ENCODE assay signal across 18 cellular contexts in genomic region chrX:19577181-19577810, GRCh38.
DNase-seq lines count a peak whose midpoint lies in the region; ATAC-seq and TF ChIP-seq lines count a peak whose summit lies in the region.
"Had no signal": no experiment of that assay in that cellular context is flagged by ENCODE, and none has a peak within 500 bp of the region (broad histone marks: within the 10 kb centered on the region; RNA-seq: fewer than 3 reads in every experiment).

No MANE protein-coding gene starts in this region.

- peaks cover 28% of the 10 kb centered on the region for H3K36me3 Mint-ChIP-seq in activated CD4-positive, alpha-beta T cell treated with anti-CD3 and anti-CD28 coated beads, Interleukin-2, amount 10 ng/mL, durations not matched to agents 24 days and 14 days (ENCODE audit: low read depth)
- H3K36me3 Mint-ChIP-seq in activated naive CD8-positive, alpha-beta T cell treated with anti-CD3 and anti-CD28 coated beads for 36 hours: peaks cover 17% of the 10 kb centered on the region
- H3K36me3 Mint-ChIP-seq in natural killer cell treated with Interleukin-12 subunit alpha and Interleukin-12 subunit beta and Interleukin-15 and Interleukin-18, amount 100 ng/mL, for 72 hours: no peaks in the 10 kb centered on the region
- peaks cover 13% of the 10 kb centered on the region for H3K36me3 Mint-ChIP-seq in activated CD8-positive, alpha-beta T cell treated with anti-CD3 and anti-CD28 coated beads for 36 hours (ENCODE audit: low read depth)

- no peaks in the 10 kb centered on the region for H3K9me3 Mint-ChIP-seq in activated CD4-positive, alpha-beta T cell treated with anti-CD3 and anti-CD28 coated beads, Interleukin-2, amount 10 ng/mL, durations not matched to agents 24 days and 14 days
- no peaks in the 10 kb centered on the region for H3K9me3 Mint-ChIP-seq in activated naive CD8-positive, alpha-beta T cell treated with anti-CD3 and anti-CD28 coated beads for 36 hours
- no peaks in the 10 kb centered on the region for H3K9me3 Mint-ChIP-seq in natural killer cell treated with Interleukin-12 subunit alpha and Interleukin-12 subunit beta and Interleukin-15 and Interleukin-18, amount 100 ng/mL, for 72 hours
- H3K9me3 Mint-ChIP-seq in activated CD8-positive, alpha-beta T cell treated with anti-CD3 and anti-CD28 coated beads for 36 hours: no peaks in the 10 kb centered on the region
- H3K9me3 Mint-ChIP-seq: CD4-positive, CD25-positive, alpha-beta regulatory T cell had no signal

- H3K27ac Mint-ChIP-seq in activated CD4-positive, alpha-beta T cell treated with anti-CD3 and anti-CD28 coated beads, Interleukin-2, amount 10 ng/mL, durations not matched to agents 24 days and 14 days: peak overlapping the region; percentile 69
- peak overlapping the region; percentile 23 for H3K27ac Mint-ChIP-seq in activated naive CD8-positive, alpha-beta T cell treated with anti-CD3 and anti-CD28 coated beads for 36 hours
- peak overlapping the region; percentile 38 to 60 for H3K27ac Mint-ChIP-seq in natural killer cell treated with Interleukin-12 subunit alpha and Interleukin-12 subunit beta and Interleukin-15 and Interleukin-18, amount 100 ng/mL, for 72 hours
- no peak overlapping the region for H3K27ac Mint-ChIP-seq in activated CD8-positive, alpha-beta T cell treated with anti-CD3 and anti-CD28 coated beads for 36 hours
- H3K27ac Mint-ChIP-seq: B cell; CD4-positive, CD25-positive, alpha-beta regulatory T cell had no signal

- no peak for TF ChIP-seq CTCF in activated CD8-positive, alpha-beta T cell treated with anti-CD3 and anti-CD28 coated beads for 36 hours (IDR thresholded peaks at IDR 0.05)

- H3K4me1 Mint-ChIP-seq in activated CD4-positive, alpha-beta T cell treated with anti-CD3 and anti-CD28 coated beads, Interleukin-2, amount 10 ng/mL, durations not matched to agents 24 days and 14 days: peaks cover 16% of the 10 kb centered on the region
- H3K4me1 Mint-ChIP-seq in activated naive CD8-positive, alpha-beta T cell treated with anti-CD3 and anti-CD28 coated beads for 36 hours: peaks cover 14% of the 10 kb centered on the region
- H3K4me1 Mint-ChIP-seq in natural killer cell treated with Interleukin-12 subunit alpha and Interleukin-12 subunit beta and Interleukin-15 and Interleukin-18, amount 100 ng/mL, for 72 hours (ENCODE audit: low read depth in 2 of 2): peaks cover 9 to 21% of the 10 kb centered on the region in 2 donors
- peaks cover 23% of the 10 kb centered on the region for H3K4me1 Mint-ChIP-seq in activated CD8-positive, alpha-beta T cell treated with anti-CD3 and anti-CD28 coated beads for 36 hours (ENCODE audit: low read depth)
- H3K4me1 Mint-ChIP-seq: B cell had no signal

- intact Hi-C loops in activated CD4-positive, alpha-beta T cell treated with anti-CD3 and anti-CD28 coated beads, Interleukin-2, amount 10 ng/mL, durations not matched to agents 24 days and 14 days (cut with micrococcal nuclease): no loop called here
- intact Hi-C loops in activated CD8-positive, alpha-beta T cell treated with anti-CD3 and anti-CD28 coated beads for 36 hours (cut with micrococcal nuclease): no loop called here

- in situ Hi-C loops in G401 (cut with HindIII; ENCODE audit: low sequenced_read_pairs): no loop called here

- POLR2A ChIA-PET in activated CD8-positive, alpha-beta T cell treated with anti-CD3 and anti-CD28 coated beads for 36 hours (lab: Charles Lee): interaction anchor here (0.6 kb wide), 1 partner anchor 93 kb away, joined by 3 read pairs; no protein-coding TSS in a partner anchor

- ATAC-seq in natural killer cell treated with Interleukin-12 subunit alpha and Interleukin-12 subunit beta and Interleukin-15 and Interleukin-18, amount 100 ng/mL, for 72 hours: no peak
- ATAC-seq in activated CD8-positive, alpha-beta T cell treated with anti-CD3 and anti-CD28 coated beads for 36 hours: no peak
- no peak for ATAC-seq in GM19023 (IDR thresholded peaks at IDR 0.05; ENCODE audit: unreplicated experiment)
- no peak for ATAC-seq in GM19395 (IDR thresholded peaks at IDR 0.05; ENCODE audit: unreplicated experiment)

- no peak for DNase-seq in activated CD4-positive, alpha-beta T cell treated with anti-CD3 and anti-CD28 coated beads, Interleukin-2, amount 10 ng/mL, durations not matched to agents 24 days and 14 days
- DNase-seq in activated CD4-positive, alpha-beta T cell treated with anti-CD3 and anti-CD28 coated beads, Interleukin-2, amount 50 U/mL, for 1 hour: no peak
- peak; percentile 45 for DNase-seq in G401 (ENCODE audit: low spot score)
- no peak for DNase-seq in activated naive CD8-positive, alpha-beta T cell treated with anti-CD3 and anti-CD28 coated beads for 36 hours
- no peak for DNase-seq in natural killer cell treated with Interleukin-12 subunit alpha and Interleukin-12 subunit beta and Interleukin-15 and Interleukin-18, amount 100 ng/mL, for 72 hours (ENCODE audit: low spot score)
- DNase-seq in activated CD8-positive, alpha-beta T cell treated with anti-CD3 and anti-CD28 coated beads for 36 hours: no peak
- DNase-seq: CD4-positive, CD25-positive, alpha-beta regulatory T cell; DMS79; KBM-7; NCI-H146; NCI-H2081; NCI-H510A treated with DMSO at 0.1 percent for 48 hours; NCI-H82; PC-9; SJCRH30 had no signal

- no peaks in the 10 kb centered on the region for H3K27me3 Mint-ChIP-seq in activated CD4-positive, alpha-beta T cell treated with anti-CD3 and anti-CD28 coated beads, Interleukin-2, amount 10 ng/mL, durations not matched to agents 24 days and 14 days
- no peaks in the 10 kb centered on the region for H3K27me3 Mint-ChIP-seq in activated naive CD8-positive, alpha-beta T cell treated with anti-CD3 and anti-CD28 coated beads for 36 hours
- H3K27me3 Mint-ChIP-seq in natural killer cell treated with Interleukin-12 subunit alpha and Interleukin-12 subunit beta and Interleukin-15 and Interleukin-18, amount 100 ng/mL, for 72 hours: no peaks in the 10 kb centered on the region
- H3K27me3 Mint-ChIP-seq in activated CD8-positive, alpha-beta T cell treated with anti-CD3 and anti-CD28 coated beads for 36 hours: no peaks in the 10 kb centered on the region
- H3K27me3 Mint-ChIP-seq: B cell; CD4-positive, CD25-positive, alpha-beta regulatory T cell had no signal

- no peak overlapping the region for H3K4me3 Mint-ChIP-seq in activated CD4-positive, alpha-beta T cell treated with anti-CD3 and anti-CD28 coated beads, Interleukin-2, amount 10 ng/mL, durations not matched to agents 24 days and 14 days
- H3K4me3 Mint-ChIP-seq in activated naive CD8-positive, alpha-beta T cell treated with anti-CD3 and anti-CD28 coated beads for 36 hours: no peak overlapping the region
- no peak overlapping the region for H3K4me3 Mint-ChIP-seq in natural killer cell treated with Interleukin-12 subunit alpha and Interleukin-12 subunit beta and Interleukin-15 and Interleukin-18, amount 100 ng/mL, for 72 hours
- no peak overlapping the region for H3K4me3 Mint-ChIP-seq in activated CD8-positive, alpha-beta T cell treated with anti-CD3 and anti-CD28 coated beads for 36 hours
- H3K4me3 Mint-ChIP-seq: B cell; CD4-positive, CD25-positive, alpha-beta regulatory T cell had no signal

- CTCF ChIA-PET in activated CD8-positive, alpha-beta T cell treated with anti-CD3 and anti-CD28 coated beads for 36 hours (lab: Charles Lee): no interaction called here
